ENCODE assay signal across 8 cellular contexts in the genomic region with DNA sequence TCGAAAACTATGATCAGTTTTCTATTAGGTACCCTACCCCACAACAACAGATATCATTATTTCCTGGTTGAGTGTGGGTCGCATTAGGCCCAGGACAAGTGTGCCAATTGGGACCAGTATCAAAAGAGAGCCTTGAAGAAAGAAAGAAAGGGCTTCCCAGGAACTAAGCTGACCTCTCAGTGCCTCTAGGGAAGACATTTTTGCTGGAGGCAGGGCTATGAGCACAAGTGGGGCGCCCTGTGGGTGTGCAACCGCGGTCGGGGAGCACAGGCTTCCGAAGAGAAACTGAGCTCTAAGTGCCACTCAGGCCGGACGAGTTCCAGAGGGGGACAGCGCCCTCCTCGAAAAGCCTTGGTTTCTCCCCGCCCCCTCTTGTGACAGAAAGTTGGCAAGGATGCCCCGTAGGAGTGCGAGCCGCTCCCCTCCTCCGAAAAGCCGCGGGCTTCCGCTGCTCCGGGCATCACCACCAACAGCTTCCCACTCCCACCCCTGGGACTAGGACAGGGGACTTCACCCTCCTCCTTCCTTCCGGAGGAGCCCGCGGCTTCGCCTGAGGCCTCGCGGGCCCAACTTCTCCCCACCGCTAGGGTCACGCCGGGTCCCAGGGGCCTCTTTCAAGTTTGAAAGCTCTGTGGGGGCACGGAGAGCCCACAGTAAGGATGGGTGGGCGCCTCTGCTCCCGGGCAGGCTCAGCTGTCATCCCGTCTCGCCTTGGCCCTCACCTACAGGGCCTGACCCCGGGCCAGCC. TPM values are rescaled to one million over a fixed set of nuclear protein-coding genes. Genes with fewer than 3 reads are reported as not detected.
DNase-seq lines count a peak whose midpoint lies in the region; ATAC-seq, FAIRE-seq and TF ChIP-seq lines count a peak whose summit lies in the region.

No MANE protein-coding gene starts in this region.

- H3K4me3 ChIP-seq in WERI-Rb-1 (ENCODE audit: low read depth, low read length) = peak overlapping the region; percentile 71
- H3K4me3 ChIP-seq in iPS-15b (ENCODE audit: low read depth, low read length) = peak overlapping the region; percentile 35
- peak overlapping the region; percentile 32 to 61 (median 43) for H3K4me3 ChIP-seq in skin epidermis

- H3K9ac ChIP-seq in iPS-15b (ENCODE audit: low read depth, low read length) = no peak overlapping the region

- H3K36me3 ChIP-seq in WERI-Rb-1 (no peaks in the 10 kb centered on the region), iPS-15b (ENCODE audit: control insufficient read depth, insufficient read depth, low read length) (no peaks in the 10 kb centered on the region)

- H3K9me3 ChIP-seq in WERI-Rb-1 (ENCODE audit: severe bottlenecking) (no peaks in the 10 kb centered on the region), iPS-15b (ENCODE audit: control insufficient read depth, insufficient read depth, low read length) (no peaks in the 10 kb centered on the region)

- no peak for FAIRE-seq in GM12891 (lab: Jason Lieb, UNC)

- in situ Hi-C loops in GM13977 (cut with MboI; ENCODE audit: low pct_unique_long_range_greater_than_20kb, low sequenced_read_pairs, unreplicated experiment) = loop anchor here (25.0 kb wide), 1 partner anchor 1258 kb away; no protein-coding TSS in a partner anchor

- peak; percentile 4 for TF ChIP-seq CTCF in GM13977 (IDR thresholded peaks at IDR 0.05; ENCODE audit: extremely low read depth, insufficient read depth, missing control alignments)
- no peak for TF ChIP-seq CTCF in WERI-Rb-1 (IDR thresholded peaks at IDR 0.05; ENCODE audit: low read depth, low read length)

- DNase-seq in GM13977 (ENCODE audit: low spot score) (peak; percentile 24), WERI-Rb-1 (no peak), NCI-H1436 treated with DMSO at 0.1 percent for 48 hours (lab: John Stamatoyannopoulos, UW) (no peak), GM12891 (ENCODE audit: insufficient read length, low spot score) (no peak), NOMO-1 treated with dmso at 0.1 percent for 144 hours (lab: John Stamatoyannopoulos, UW; ENCODE audit: unreplicated experiment) (no peak)

- H3K27ac ChIP-seq in WERI-Rb-1 = no peak overlapping the region
- H3K27ac ChIP-seq in skin epidermis = peak overlapping the region in 18 of 21 experiments; percentile 7 to 86 (median 60)

- H3K4me1 ChIP-seq in iPS-15b (ENCODE audit: control insufficient read depth, insufficient read depth, low read length) = peaks cover 11% of the 10 kb centered on the region

- H3K27me3 ChIP-seq in WERI-Rb-1 (ENCODE audit: insufficient read depth, low read depth, severe bottlenecking) = peaks cover 25% of the 10 kb centered on the region
- peaks cover 92% of the 10 kb centered on the region for H3K27me3 ChIP-seq in iPS-15b (ENCODE audit: control insufficient read depth, insufficient read depth, low read length)

- no peak for ATAC-seq in GM21390 (IDR thresholded peaks at IDR 0.05; ENCODE audit: unreplicated experiment)

- no peak for TF ChIP-seq POLR2A in GM12891 (IDR thresholded peaks at IDR 0.05; ENCODE audit: low read depth, low read length)

TF ChIP-seq in GM12891, 5 proteins besides CTCF, POLR2A, EP300 and RAD21:
- TF ChIP-seq TAF1 (IDR thresholded peaks at IDR 0.05; ENCODE audit: low read depth, low read length) (no peak), POLR2AphosphoS5 (IDR thresholded peaks at IDR 0.05; ENCODE audit: low read depth, low read length) (no peak), POU2F2 (IDR thresholded peaks at IDR 0.05; ENCODE audit: low read depth, low read length) (no peak), SPI1 (IDR thresholded peaks at IDR 0.05; ENCODE audit: low read depth, low read length) (no peak), PAX5 (IDR thresholded peaks at IDR 0.05; ENCODE audit: insufficient read depth, low read length, severe bottlenecking) (no peak)

RNA-seq across cellular contexts. Expression of a gene that starts 2.0 kb away (rescaled TPM):
- polyA plus RNA-seq in GM12891 (2012; ENCODE audit: low read depth, missing spikeins) = 0.49 TPM

RNA-seq across cellular contexts. Expression of a gene that starts 4.0 kb away (rescaled TPM):
- not detected for polyA plus RNA-seq in GM12891 (2012; ENCODE audit: low read depth, missing spikeins)
